In the genomic region with DNA sequence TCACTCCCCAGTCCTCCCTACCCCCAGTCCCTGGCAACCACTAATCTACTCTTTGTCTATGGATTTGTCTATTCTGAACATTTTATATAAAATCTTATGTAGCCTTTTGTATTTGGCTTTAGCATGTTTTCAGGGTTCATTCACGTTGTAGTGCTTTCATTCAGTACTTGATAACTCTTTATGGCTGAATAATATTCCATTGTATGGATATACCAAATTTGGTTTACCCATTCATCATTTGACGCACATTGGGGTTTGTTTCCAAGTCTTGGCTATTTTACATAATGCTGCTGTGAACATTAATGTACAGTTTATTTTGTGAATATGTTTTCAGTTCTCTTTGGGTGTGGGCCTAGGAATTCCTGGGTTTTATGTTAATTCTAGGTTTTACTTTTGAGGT, we compare ENCODE assay signal across 2 cellular contexts.
TF ChIP-seq lines count a peak whose summit lies in the region.

No MANE protein-coding gene starts in this region.

TF ChIP-seq in GM23338, 12 proteins besides CTCF, POLR2A, EP300 and RAD21 (continues in another document):
- TF ChIP-seq STAT1 (IDR thresholded peaks at IDR 0.05; ENCODE audit: unreplicated experiment): no peak
- TF ChIP-seq, protein P1, sequence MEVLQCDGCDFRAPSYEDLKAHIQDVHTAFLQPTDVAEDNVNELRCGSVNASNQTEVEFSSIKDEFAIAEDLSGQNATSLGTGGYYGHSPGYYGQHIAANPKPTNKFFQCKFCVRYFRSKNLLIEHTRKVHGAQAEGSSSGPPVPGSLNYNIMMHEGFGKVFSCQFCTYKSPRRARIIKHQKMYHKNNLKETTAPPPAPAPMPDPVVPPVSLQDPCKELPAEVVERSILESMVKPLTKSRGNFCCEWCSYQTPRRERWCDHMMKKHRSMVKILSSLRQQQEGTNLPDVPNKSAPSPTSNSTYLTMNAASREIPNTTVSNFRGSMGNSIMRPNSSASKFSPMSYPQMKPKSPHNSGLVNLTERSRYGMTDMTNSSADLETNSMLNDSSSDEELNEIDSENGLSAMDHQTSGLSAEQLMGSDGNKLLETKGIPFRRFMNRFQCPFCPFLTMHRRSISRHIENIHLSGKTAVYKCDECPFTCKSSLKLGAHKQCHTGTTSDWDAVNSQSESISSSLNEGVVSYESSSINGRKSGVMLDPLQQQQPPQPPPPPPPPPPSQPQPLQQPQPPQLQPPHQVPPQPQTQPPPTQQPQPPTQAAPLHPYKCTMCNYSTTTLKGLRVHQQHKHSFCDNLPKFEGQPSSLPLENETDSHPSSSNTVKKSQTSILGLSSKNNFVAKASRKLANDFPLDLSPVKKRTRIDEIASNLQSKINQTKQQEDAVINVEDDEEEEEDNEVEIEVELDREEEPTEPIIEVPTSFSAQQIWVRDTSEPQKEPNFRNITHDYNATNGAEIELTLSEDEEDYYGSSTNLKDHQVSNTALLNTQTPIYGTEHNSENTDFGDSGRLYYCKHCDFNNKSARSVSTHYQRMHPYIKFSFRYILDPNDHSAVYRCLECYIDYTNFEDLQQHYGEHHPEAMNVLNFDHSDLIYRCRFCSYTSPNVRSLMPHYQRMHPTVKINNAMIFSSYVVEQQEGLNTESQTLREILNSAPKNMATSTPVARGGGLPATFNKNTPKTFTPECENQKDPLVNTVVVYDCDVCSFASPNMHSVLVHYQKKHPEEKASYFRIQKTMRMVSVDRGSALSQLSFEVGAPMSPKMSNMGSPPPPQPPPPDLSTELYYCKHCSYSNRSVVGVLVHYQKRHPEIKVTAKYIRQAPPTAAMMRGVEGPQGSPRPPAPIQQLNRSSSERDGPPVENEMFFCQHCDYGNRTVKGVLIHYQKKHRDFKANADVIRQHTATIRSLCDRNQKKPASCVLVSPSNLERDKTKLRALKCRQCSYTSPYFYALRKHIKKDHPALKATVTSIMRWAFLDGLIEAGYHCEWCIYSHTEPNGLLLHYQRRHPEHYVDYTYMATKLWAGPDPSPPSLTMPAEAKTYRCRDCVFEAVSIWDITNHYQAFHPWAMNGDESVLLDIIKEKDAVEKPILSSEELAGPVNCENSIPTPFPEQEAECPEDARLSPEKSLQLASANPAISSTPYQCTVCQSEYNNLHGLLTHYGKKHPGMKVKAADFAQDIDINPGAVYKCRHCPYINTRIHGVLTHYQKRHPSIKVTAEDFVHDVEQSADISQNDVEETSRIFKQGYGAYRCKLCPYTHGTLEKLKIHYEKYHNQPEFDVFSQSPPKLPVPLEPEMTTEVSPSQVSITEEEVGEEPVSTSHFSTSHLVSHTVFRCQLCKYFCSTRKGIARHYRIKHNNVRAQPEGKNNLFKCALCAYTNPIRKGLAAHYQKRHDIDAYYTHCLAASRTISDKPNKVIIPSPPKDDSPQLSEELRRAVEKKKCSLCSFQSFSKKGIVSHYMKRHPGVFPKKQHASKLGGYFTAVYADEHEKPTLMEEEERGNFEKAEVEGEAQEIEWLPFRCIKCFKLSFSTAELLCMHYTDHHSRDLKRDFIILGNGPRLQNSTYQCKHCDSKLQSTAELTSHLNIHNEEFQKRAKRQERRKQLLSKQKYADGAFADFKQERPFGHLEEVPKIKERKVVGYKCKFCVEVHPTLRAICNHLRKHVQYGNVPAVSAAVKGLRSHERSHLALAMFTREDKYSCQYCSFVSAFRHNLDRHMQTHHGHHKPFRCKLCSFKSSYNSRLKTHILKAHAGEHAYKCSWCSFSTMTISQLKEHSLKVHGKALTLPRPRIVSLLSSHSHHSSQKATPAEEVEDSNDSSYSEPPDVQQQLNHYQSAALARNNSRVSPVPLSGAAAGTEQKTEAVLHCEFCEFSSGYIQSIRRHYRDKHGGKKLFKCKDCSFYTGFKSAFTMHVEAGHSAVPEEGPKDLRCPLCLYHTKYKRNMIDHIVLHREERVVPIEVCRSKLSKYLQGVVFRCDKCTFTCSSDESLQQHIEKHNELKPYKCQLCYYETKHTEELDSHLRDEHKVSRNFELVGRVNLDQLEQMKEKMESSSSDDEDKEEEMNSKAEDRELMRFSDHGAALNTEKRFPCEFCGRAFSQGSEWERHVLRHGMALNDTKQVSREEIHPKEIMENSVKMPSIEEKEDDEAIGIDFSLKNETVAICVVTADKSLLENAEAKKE (CRISPR knock-in tag; IDR thresholded peaks at IDR 0.05): no peak
- no peak for TF ChIP-seq ZNF331 (CRISPR knock-in tag; IDR thresholded peaks at IDR 0.05; ENCODE audit: low read depth)
- TF ChIP-seq CREB1 (CRISPR knock-in tag; IDR thresholded peaks at IDR 0.05; ENCODE audit: low read depth): no peak
- TF ChIP-seq POLR2AphosphoS5 (IDR thresholded peaks at IDR 0.05; ENCODE audit: low read depth): no peak
- TF ChIP-seq ZNF114 (CRISPR knock-in tag; IDR thresholded peaks at IDR 0.05): no peak
- TF ChIP-seq, protein P2, sequence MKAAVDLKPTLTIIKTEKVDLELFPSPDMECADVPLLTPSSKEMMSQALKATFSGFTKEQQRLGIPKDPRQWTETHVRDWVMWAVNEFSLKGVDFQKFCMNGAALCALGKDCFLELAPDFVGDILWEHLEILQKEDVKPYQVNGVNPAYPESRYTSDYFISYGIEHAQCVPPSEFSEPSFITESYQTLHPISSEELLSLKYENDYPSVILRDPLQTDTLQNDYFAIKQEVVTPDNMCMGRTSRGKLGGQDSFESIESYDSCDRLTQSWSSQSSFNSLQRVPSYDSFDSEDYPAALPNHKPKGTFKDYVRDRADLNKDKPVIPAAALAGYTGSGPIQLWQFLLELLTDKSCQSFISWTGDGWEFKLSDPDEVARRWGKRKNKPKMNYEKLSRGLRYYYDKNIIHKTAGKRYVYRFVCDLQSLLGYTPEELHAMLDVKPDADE (IDR thresholded peaks at IDR 0.05): no peak
- TF ChIP-seq EZH2phosphoT487 (IDR thresholded peaks at IDR 0.05; ENCODE audit: unreplicated experiment): no peak
- TF ChIP-seq, protein P3, sequence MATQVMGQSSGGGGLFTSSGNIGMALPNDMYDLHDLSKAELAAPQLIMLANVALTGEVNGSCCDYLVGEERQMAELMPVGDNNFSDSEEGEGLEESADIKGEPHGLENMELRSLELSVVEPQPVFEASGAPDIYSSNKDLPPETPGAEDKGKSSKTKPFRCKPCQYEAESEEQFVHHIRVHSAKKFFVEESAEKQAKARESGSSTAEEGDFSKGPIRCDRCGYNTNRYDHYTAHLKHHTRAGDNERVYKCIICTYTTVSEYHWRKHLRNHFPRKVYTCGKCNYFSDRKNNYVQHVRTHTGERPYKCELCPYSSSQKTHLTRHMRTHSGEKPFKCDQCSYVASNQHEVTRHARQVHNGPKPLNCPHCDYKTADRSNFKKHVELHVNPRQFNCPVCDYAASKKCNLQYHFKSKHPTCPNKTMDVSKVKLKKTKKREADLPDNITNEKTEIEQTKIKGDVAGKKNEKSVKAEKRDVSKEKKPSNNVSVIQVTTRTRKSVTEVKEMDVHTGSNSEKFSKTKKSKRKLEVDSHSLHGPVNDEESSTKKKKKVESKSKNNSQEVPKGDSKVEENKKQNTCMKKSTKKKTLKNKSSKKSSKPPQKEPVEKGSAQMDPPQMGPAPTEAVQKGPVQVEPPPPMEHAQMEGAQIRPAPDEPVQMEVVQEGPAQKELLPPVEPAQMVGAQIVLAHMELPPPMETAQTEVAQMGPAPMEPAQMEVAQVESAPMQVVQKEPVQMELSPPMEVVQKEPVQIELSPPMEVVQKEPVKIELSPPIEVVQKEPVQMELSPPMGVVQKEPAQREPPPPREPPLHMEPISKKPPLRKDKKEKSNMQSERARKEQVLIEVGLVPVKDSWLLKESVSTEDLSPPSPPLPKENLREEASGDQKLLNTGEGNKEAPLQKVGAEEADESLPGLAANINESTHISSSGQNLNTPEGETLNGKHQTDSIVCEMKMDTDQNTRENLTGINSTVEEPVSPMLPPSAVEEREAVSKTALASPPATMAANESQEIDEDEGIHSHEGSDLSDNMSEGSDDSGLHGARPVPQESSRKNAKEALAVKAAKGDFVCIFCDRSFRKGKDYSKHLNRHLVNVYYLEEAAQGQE (IDR thresholded peaks at IDR 0.05; ENCODE audit: unreplicated experiment): no peak
- no peak for TF ChIP-seq EZH2 (IDR thresholded peaks at IDR 0.05; ENCODE audit: low read depth, unreplicated experiment)

TF ChIP-seq in SK-N-SH, 30 proteins besides CTCF, POLR2A, EP300 and RAD21:
- TF ChIP-seq FOXM1 (IDR thresholded peaks at IDR 0.05; ENCODE audit: low read depth) (no peak), RCOR1 (IDR thresholded peaks at IDR 0.05; ENCODE audit: low read length) (no peak), FOXJ3 (CRISPR knock-in tag; IDR thresholded peaks at IDR 0.05) (no peak), MXI1 (IDR thresholded peaks at IDR 0.05; ENCODE audit: low read depth, low read length) (no peak), MEF2A (IDR thresholded peaks at IDR 0.05; ENCODE audit: borderline replicate concordance, low read depth) (no peak), TAF1 (IDR thresholded peaks at IDR 0.05; ENCODE audit: borderline replicate concordance, low read depth, low read length) (no peak), NFIC (IDR thresholded peaks at IDR 0.05; ENCODE audit: borderline replicate concordance) (no peak), ELF1 (IDR thresholded peaks at IDR 0.05) (no peak), GATA2 (CRISPR knock-in tag; IDR thresholded peaks at IDR 0.05) (no peak), GABPA (IDR thresholded peaks at IDR 0.05; ENCODE audit: low read depth) (no peak), NRF1 (IDR thresholded peaks at IDR 0.05; ENCODE audit: low read depth, low read length) (no peak), EZH2phosphoT487 (IDR thresholded peaks at IDR 0.05; ENCODE audit: borderline replicate concordance, low read depth) (no peak), RFX5 (IDR thresholded peaks at IDR 0.05; ENCODE audit: low read length) (no peak)
- TF ChIP-seq, protein P4, sequence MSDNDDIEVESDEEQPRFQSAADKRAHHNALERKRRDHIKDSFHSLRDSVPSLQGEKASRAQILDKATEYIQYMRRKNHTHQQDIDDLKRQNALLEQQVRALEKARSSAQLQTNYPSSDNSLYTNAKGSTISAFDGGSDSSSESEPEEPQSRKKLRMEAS (IDR thresholded peaks at IDR 0.05; ENCODE audit: low read depth): no peak
- TF ChIP-seq, protein P5, sequence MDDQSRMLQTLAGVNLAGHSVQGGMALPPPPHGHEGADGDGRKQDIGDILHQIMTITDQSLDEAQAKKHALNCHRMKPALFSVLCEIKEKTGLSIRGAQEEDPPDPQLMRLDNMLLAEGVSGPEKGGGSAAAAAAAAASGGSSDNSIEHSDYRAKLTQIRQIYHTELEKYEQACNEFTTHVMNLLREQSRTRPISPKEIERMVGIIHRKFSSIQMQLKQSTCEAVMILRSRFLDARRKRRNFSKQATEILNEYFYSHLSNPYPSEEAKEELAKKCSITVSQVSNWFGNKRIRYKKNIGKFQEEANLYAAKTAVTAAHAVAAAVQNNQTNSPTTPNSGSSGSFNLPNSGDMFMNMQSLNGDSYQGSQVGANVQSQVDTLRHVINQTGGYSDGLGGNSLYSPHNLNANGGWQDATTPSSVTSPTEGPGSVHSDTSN (IDR thresholded peaks at IDR 0.05): no peak
- TF ChIP-seq, protein P6, sequence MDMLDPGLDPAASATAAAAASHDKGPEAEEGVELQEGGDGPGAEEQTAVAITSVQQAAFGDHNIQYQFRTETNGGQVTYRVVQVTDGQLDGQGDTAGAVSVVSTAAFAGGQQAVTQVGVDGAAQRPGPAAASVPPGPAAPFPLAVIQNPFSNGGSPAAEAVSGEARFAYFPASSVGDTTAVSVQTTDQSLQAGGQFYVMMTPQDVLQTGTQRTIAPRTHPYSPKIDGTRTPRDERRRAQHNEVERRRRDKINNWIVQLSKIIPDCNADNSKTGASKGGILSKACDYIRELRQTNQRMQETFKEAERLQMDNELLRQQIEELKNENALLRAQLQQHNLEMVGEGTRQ (IDR thresholded peaks at IDR 0.05; ENCODE audit: borderline replicate concordance, low read depth, low read length): no peak
- TF ChIP-seq, protein P7, sequence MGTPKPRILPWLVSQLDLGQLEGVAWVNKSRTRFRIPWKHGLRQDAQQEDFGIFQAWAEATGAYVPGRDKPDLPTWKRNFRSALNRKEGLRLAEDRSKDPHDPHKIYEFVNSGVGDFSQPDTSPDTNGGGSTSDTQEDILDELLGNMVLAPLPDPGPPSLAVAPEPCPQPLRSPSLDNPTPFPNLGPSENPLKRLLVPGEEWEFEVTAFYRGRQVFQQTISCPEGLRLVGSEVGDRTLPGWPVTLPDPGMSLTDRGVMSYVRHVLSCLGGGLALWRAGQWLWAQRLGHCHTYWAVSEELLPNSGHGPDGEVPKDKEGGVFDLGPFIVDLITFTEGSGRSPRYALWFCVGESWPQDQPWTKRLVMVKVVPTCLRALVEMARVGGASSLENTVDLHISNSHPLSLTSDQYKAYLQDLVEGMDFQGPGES (IDR thresholded peaks at IDR 0.05; ENCODE audit: low read depth, low read length): no peak
TF ChIP-seq in SK-N-SH: peak in this region for 0.
